25 cellular contexts compared by ENCODE assay signal in genomic region chrX:24526616-24527015, GRCh38.
A peak's percentile ranks its signal among the peaks of the same experiment; 100 is the strongest.
DNase-seq lines count a peak whose midpoint lies in the region; ATAC-seq, FAIRE-seq and TF ChIP-seq lines count a peak whose summit lies in the region.
"Had no signal": no experiment of that assay in that cellular context is flagged by ENCODE, and none has a peak within 500 bp of the region (broad histone marks: within the 10 kb centered on the region; RNA-seq: fewer than 3 reads in every experiment).

No MANE protein-coding gene starts in this region.

- TF ChIP-seq CTCF in A549 (IDR thresholded peaks at IDR 0.05) = no peak
- no peak for TF ChIP-seq CTCF in endodermal cell (conservative IDR thresholded peaks at IDR 0.05)
- no peak for TF ChIP-seq CTCF in esophagus muscularis mucosa (IDR thresholded peaks at IDR 0.05)
- TF ChIP-seq CTCF in HepG2 (CRISPR knock-in tag; IDR thresholded peaks at IDR 0.05) = no peak

- in situ Hi-C loops in HepG2 (cut with HindIII; ENCODE audit: extremely low pct_ligation_motif_present, low pct_unique_long_range_greater_than_20kb) = no loop called here

- H3K9ac ChIP-seq in HUES6 (ENCODE audit: low read length) (no peak overlapping the region), endodermal cell (ENCODE audit: extremely low read depth, low read length, poor library complexity, severe bottlenecking) (no peak overlapping the region), mesendoderm (ENCODE audit: low read length) (no peak overlapping the region), HepG2 (ENCODE audit: insufficient read depth, low read depth, low read length) (no peak overlapping the region)
- H3K9ac ChIP-seq: BLaER1 had no signal

- intact Hi-C loops in esophagus muscularis mucosa (cut with DNase I) = no loop called here
- intact Hi-C loops in HepG2 (cut with micrococcal nuclease; ENCODE audit: unreplicated experiment) = no loop called here

- FAIRE-seq in A549 (lab: Jason Lieb, UNC) (peak; percentile 72), HepG2 (lab: Jason Lieb, UNC) (no peak)
- FAIRE-seq: H54, HTR-8/SVneo had no signal

- H3K27me3 ChIP-seq in HUES6 (ENCODE audit: control insufficient read depth, insufficient read depth, low read length) (no peaks in the 10 kb centered on the region; the same call in 1 of the 2 replicates), endodermal cell (ENCODE audit: control insufficient read depth, insufficient read depth, low read length, poor library complexity, severe bottlenecking) (no peaks in the 10 kb centered on the region), mesendoderm (ENCODE audit: insufficient read depth, low read length, poor library complexity) (no peaks in the 10 kb centered on the region), esophagus muscularis mucosa (no peaks in the 10 kb centered on the region), HepG2 (ENCODE audit: control insufficient read depth in 1 of 2, insufficient read depth in 2 of 2, low read length in 2 of 2) (no peaks in the 10 kb centered on the region)
- H3K27me3 ChIP-seq: BLaER1, SJCRH30 had no signal

- no peak overlapping the region for H3K56ac ChIP-seq in mesendoderm (ENCODE audit: low read length)

- no peak overlapping the region for H2BK5ac ChIP-seq in mesendoderm (ENCODE audit: low read length)

- no peak overlapping the region for H3K18ac ChIP-seq in mesendoderm (ENCODE audit: low read length)

- H3K27ac Mint-ChIP-seq in endodermal cell = no peak overlapping the region
- H3K27ac Mint-ChIP-seq: CD4-positive, alpha-beta T cell had no signal

- no peak overlapping the region for H2BK120ac ChIP-seq in mesendoderm (ENCODE audit: low read depth, low read length)

- H4K8ac ChIP-seq in mesendoderm (ENCODE audit: low read depth, low read length) = no peak overlapping the region

- H3K23ac ChIP-seq in mesendoderm (ENCODE audit: low read length) = no peak overlapping the region

- H3K4me2 ChIP-seq in A549 (peak overlapping the region; percentile 23; the same call in 2 of the 3 replicates), mesendoderm (ENCODE audit: low read length) (no peak overlapping the region), HepG2 (ENCODE audit: low read depth, low read length) (no peak overlapping the region)
- H3K4me2 ChIP-seq: BLaER1, PC-9 had no signal

- BruUV-seq in HepG2 (replicated peaks; lab: Mats Ljungman, UMichigan) = no TSS peak

- peak overlapping the region; percentile 29 for H3K4me3 Mint-ChIP-seq in endodermal cell
- H3K4me3 Mint-ChIP-seq: CD4-positive, alpha-beta T cell had no signal

- H2AFZ ChIP-seq in HepG2 (ENCODE audit: low read length) = no peak overlapping the region
- H2AFZ ChIP-seq: PC-9 had no signal

- DNase-seq in A549 (ENCODE audit: low read depth in 1 of 2, low spot score in 1 of 2) (no peak), endodermal cell (no peak), mesendoderm (peak; percentile 16), esophagus muscularis mucosa (ENCODE audit: extremely low spot score) (no peak), COLO668 (lab: John Stamatoyannopoulos, UW; ENCODE audit: unreplicated experiment) (no peak), HepG2 (ENCODE audit: low spot score) (no peak)
- DNase-seq: CD4-positive, alpha-beta T cell; COR-L47; DMS53; NCI-H1048; NCI-H1417 treated with DMSO at 0.1 percent for 48 hours; NCI-H1694 treated with DMSO at 0.1 percent for 48 hours; NCI-H2081 treated with DMSO at 0.1 percent for 48 hours; NCI-H2171; NCI-H226; NCI-H510A; PC-9; SJCRH30 had no signal

- H3K9me3 ChIP-seq in A549 = no peaks in the 10 kb centered on the region
- no peaks in the 10 kb centered on the region for H3K9me3 ChIP-seq in HUES6 (ENCODE audit: control insufficient read depth, insufficient read depth, low read depth, low read length)
- no peaks in the 10 kb centered on the region for H3K9me3 ChIP-seq in endodermal cell (ENCODE audit: control insufficient read depth, low read length)
- no peaks in the 10 kb centered on the region for H3K9me3 ChIP-seq in esophagus muscularis mucosa
- H3K9me3 ChIP-seq in HepG2 (ENCODE audit: low read length) = no peaks in the 10 kb centered on the region
- H3K9me3 ChIP-seq: BLaER1, SJCRH30 had no signal

- no peak overlapping the region for H2AK5ac ChIP-seq in mesendoderm (ENCODE audit: low read length)

- POLR2A ChIA-PET in A549 (lab: Yijun Ruan, JAX) (no interaction called here), HepG2 (lab: Yijun Ruan, JAX) (no interaction called here)

- ATAC-seq in A549 = no peak
- ATAC-seq in GM18520 (IDR thresholded peaks at IDR 0.05; ENCODE audit: unreplicated experiment) = no peak
- no peak for ATAC-seq in HepG2
- ATAC-seq: Right ventricle myocardium inferior, SK-N-SH treated with all-trans-retinoic acid at 6 μM for 48 hours had no signal

- no peaks in the 10 kb centered on the region for H3K79me1 ChIP-seq in mesendoderm (ENCODE audit: low read length)

- 91% methylated on average over 2 of the region's 2 CpGs for WGBS in A549 (ENCODE audit: missing lambda C conversion rate)
- WGBS in endodermal cell (ENCODE audit: insufficient coverage in 1 of 2, insufficient read length in 1 of 2), 2 experiments = 50 to 65% methylated on average over 1 to 2 of the region's 2 CpGs
- no CpG with 5 or more reads among the region's 2 CpGs for WGBS in mesendoderm (ENCODE audit: extremely low coverage, insufficient coverage, low lambda C conversion rate)
- WGBS in esophagus muscularis mucosa = 88% methylated on average over 2 of the region's 2 CpGs
- WGBS in HepG2 (ENCODE audit: low lambda C conversion rate) = 100% methylated on average over 2 of the region's 2 CpGs

- CTCF ChIA-PET in A549 (lab: Yijun Ruan, JAX) = no interaction called here
- CTCF ChIA-PET in HepG2 (lab: Yijun Ruan, JAX; ENCODE audit: low intra/inter-chr PET ratio, low total read pairs) = no interaction called here

- H3K4me3 ChIP-seq in A549 (no peak overlapping the region), HUES6 (ENCODE audit: low read depth, low read length) (0 out of 2 replicates have a peak overlapping the region, but pooled peaks have one; percentile 4), endodermal cell (ENCODE audit: low read length) (peak overlapping the region; percentile 58), mesendoderm (ENCODE audit: low read length) (no peak overlapping the region), esophagus muscularis mucosa (no peak overlapping the region), HepG2 (replicated peaks in 1 of 3; ENCODE audit: insufficient read depth in 1 of 3, low read depth in 2 of 3, low read length in 3 of 3) (no peak overlapping the region)
- H3K4me3 ChIP-seq: BLaER1, PC-9, SJCRH30 had no signal

- no peaks in the 10 kb centered on the region for H4K20me1 ChIP-seq in HepG2 (ENCODE audit: insufficient read depth, low read length)
- H4K20me1 ChIP-seq: BLaER1 had no signal

- H3K27ac ChIP-seq in A549 (no peak overlapping the region), HUES6 (ENCODE audit: low read depth, low read length) (no peak overlapping the region), endodermal cell (ENCODE audit: low read depth, low read length) (no peak overlapping the region), mesendoderm (ENCODE audit: low read depth, low read length) (no peak overlapping the region), esophagus muscularis mucosa (replicated peaks in 1 of 4) (no peak overlapping the region), HepG2 (ENCODE audit: extremely low read length, insufficient read depth, low read length) (no peak overlapping the region)
- H3K27ac ChIP-seq: BLaER1, PC-9, SJCRH30 had no signal

- TF ChIP-seq EP300 in A549 (IDR thresholded peaks at IDR 0.05) (no peak), esophagus muscularis mucosa (IDR thresholded peaks at IDR 0.05) (no peak), HepG2 (IDR thresholded peaks at IDR 0.05; ENCODE audit: low read depth in 2 of 2, low read length in 2 of 2) (no peak), HepG2 (CRISPR knock-in tag; IDR thresholded peaks at IDR 0.05; ENCODE audit: borderline replicate concordance) (no peak)

- TF ChIP-seq RAD21 in A549 (conservative IDR thresholded peaks at IDR 0.05 in 1 of 2, IDR thresholded peaks at IDR 0.05 in 1 of 2) (no peak), HepG2 (CRISPR knock-in tag; IDR thresholded peaks at IDR 0.05) (no peak)

- H2BK15ac ChIP-seq in mesendoderm (replicated peaks; ENCODE audit: low read depth) = no peak overlapping the region

- H3K4me1 Mint-ChIP-seq in endodermal cell = peaks cover 47% of the 10 kb centered on the region

- peaks cover 10% of the 10 kb centered on the region for H3K36me3 Mint-ChIP-seq in endodermal cell (ENCODE audit: low read depth)

- H3K27me3 Mint-ChIP-seq in endodermal cell (ENCODE audit: insufficient read depth) = no peaks in the 10 kb centered on the region
- H3K27me3 Mint-ChIP-seq: CD4-positive, alpha-beta T cell had no signal

- H3K36me3 ChIP-seq in HUES6 (ENCODE audit: control insufficient read depth, insufficient read depth, low read length) (peaks cover 30% of the 10 kb centered on the region), endodermal cell (ENCODE audit: control insufficient read depth, insufficient read depth, low read length) (no peaks in the 10 kb centered on the region), mesendoderm (ENCODE audit: control insufficient read depth, insufficient read depth, low read length) (no peaks in the 10 kb centered on the region), esophagus muscularis mucosa (peaks cover 0 to 24% (median 10%) of the 10 kb centered on the region in 4 donors), HepG2 (replicated peaks in 1 of 2; ENCODE audit: control insufficient read depth in 1 of 2, insufficient read depth in 2 of 2, low read length in 2 of 2) (no peaks in the 10 kb centered on the region)
- H3K36me3 ChIP-seq: SJCRH30 had no signal

- TF ChIP-seq POLR2A in A549 (IDR thresholded peaks at IDR 0.05; ENCODE audit: low read length) (no peak), esophagus muscularis mucosa (IDR thresholded peaks at IDR 0.05; ENCODE audit: low read depth) (no peak), HepG2 (IDR thresholded peaks at IDR 0.05; ENCODE audit: insufficient read depth in 1 of 2, low read depth in 2 of 2, low read length in 2 of 2) (no peak)

- H4K5ac ChIP-seq in mesendoderm (ENCODE audit: low read length) = no peak overlapping the region

- no peak overlapping the region for H3K4ac ChIP-seq in mesendoderm (ENCODE audit: low read depth, low read length)

- H3K9me3 Mint-ChIP-seq in endodermal cell = no peaks in the 10 kb centered on the region
- H3K9me3 Mint-ChIP-seq: CD4-positive, alpha-beta T cell had no signal

- H3K79me2 ChIP-seq in mesendoderm (ENCODE audit: control insufficient read depth, insufficient read depth, low read length) = no peaks in the 10 kb centered on the region
- H3K79me2 ChIP-seq in HepG2 (ENCODE audit: insufficient read depth, low read length) = no peaks in the 10 kb centered on the region

- H3K4me1 ChIP-seq in A549 (peaks cover 9% of the 10 kb centered on the region; the same call in 2 of the 3 replicates), HUES6 (ENCODE audit: control insufficient read depth, insufficient read depth, low read length) (peaks cover 39% of the 10 kb centered on the region), endodermal cell (ENCODE audit: control insufficient read depth, insufficient read depth, low read length) (peaks cover 4% of the 10 kb centered on the region), mesendoderm (ENCODE audit: control insufficient read depth, low read depth, low read length) (no peaks in the 10 kb centered on the region), esophagus muscularis mucosa (no peaks in the 10 kb centered on the region), HepG2 (ENCODE audit: insufficient read depth, low read length) (no peaks in the 10 kb centered on the region)
- H3K4me1 ChIP-seq: BLaER1 had no signal

TF ChIP-seq in HepG2, 621 proteins besides CTCF, POLR2A, EP300 and RAD21 (continues in another document):
- no peak for TF ChIP-seq ATM (IDR thresholded peaks at IDR 0.05; ENCODE audit: borderline replicate concordance)

Comparison
In these comparisons a context has a peak if more than half of its experiments do, and no peak if none do; other contexts are left out.
1. H3K4me3 ChIP-seq: peak in HUES6 (single experiment) and endodermal cell (single experiment); none in A549 (single experiment), mesendoderm (single experiment), esophagus muscularis mucosa (0 of 4) and HepG2 (0 of 3).